In the genomic region with DNA sequence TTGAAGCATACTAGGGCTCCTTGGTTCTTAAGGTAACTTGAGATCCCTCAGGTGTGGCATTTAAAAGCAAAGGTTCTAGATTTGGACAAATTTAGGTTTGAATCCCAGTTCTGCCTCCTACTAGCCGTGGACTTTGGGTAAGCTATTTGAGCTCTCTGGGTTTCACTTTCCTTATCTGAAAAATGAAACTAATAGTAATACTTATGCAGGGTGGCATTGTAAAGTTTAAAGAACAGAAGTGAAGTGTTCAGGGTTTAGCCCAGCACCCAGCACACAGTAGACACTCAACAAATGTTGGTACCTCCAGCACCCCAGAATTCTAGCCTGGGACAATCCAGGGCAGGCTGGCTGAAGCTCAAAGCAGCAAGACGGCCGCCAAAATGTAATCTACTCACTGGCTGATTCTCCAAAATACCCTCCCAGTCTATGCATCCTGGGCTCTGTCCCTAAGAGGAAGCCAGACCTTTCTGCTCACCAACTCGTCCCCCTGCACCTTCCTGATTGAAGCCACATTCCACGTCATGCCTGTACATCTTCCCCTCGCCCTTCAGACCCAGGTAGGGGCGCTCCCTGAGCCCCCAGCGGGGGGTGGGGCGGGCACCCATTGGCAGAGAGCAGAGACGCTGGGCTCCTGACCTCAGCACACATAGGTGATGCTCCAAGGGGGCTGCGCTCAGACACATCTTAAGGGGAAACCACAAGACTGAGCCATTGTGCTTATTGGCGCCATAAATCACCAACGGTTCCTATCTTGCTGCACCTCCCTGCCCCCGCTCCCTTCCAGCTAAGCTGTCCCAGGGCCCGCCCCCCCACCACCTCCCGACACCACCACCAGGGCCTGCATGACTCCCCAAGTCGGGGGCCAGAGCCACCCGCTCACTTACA, we compare ENCODE assay signal across 9 cellular contexts.
DNase-seq lines count a peak whose midpoint lies in the region; ATAC-seq and TF ChIP-seq lines count a peak whose summit lies in the region.
"Had no signal": no experiment of that assay in that cellular context is flagged by ENCODE, and none has a peak within 500 bp of the region (broad histone marks: within the 10 kb centered on the region; RNA-seq: fewer than 3 reads in every experiment).

No MANE protein-coding gene starts in this region.

- ATAC-seq in GM18873 (IDR thresholded peaks at IDR 0.05; ENCODE audit: low FRiP score, unreplicated experiment) (peak; percentile 91), HG02938 (IDR thresholded peaks at IDR 0.05; ENCODE audit: unreplicated experiment) (peak; percentile 75), HG02840 (IDR thresholded peaks at IDR 0.05; ENCODE audit: low FRiP score, unreplicated experiment) (no peak)

- no peaks in the 10 kb centered on the region for H3K27me3 Mint-ChIP-seq in activated CD4-positive, alpha-beta T cell treated with anti-CD3 and anti-CD28 coated beads, Interleukin-2, amount 10 ng/mL, durations not matched to agents 7 days and 5 days
- H3K27me3 Mint-ChIP-seq in nephron progenitor cell (ENCODE audit: low read depth, poor library complexity): peaks cover 29% of the 10 kb centered on the region

- peaks cover 1% of the 10 kb centered on the region for H3K36me3 Mint-ChIP-seq in activated CD4-positive, alpha-beta T cell treated with anti-CD3 and anti-CD28 coated beads, Interleukin-2, amount 10 ng/mL, durations not matched to agents 7 days and 5 days (ENCODE audit: low read depth)
- no peaks in the 10 kb centered on the region for H3K36me3 Mint-ChIP-seq in nephron progenitor cell (ENCODE audit: low read depth)

- CTCF ChIA-PET in activated CD4-positive, alpha-beta T cell treated with anti-CD3 and anti-CD28 coated beads, Interleukin-2, amount 10 ng/mL, durations not matched to agents 7 days and 5 days (lab: Charles Lee): interaction anchor here (1.2 kb wide), 1 partner anchor 55 kb away, joined by 3 read pairs; no protein-coding TSS in a partner anchor
- CTCF ChIA-PET in RWPE1 (lab: Yijun Ruan, JAX): no interaction called here

- no peak overlapping the region for H3K27ac ChIP-seq in RWPE1

- H3K27ac Mint-ChIP-seq in activated CD4-positive, alpha-beta T cell treated with anti-CD3 and anti-CD28 coated beads, Interleukin-2, amount 10 ng/mL, durations not matched to agents 7 days and 5 days: peak overlapping the region; percentile 92
- H3K27ac Mint-ChIP-seq in nephron progenitor cell: no peak overlapping the region

- peak; percentile 6 for DNase-seq in activated CD4-positive, alpha-beta T cell treated with anti-CD3 and anti-CD28 coated beads, Interleukin-2, amount 10 ng/mL, durations not matched to agents 7 days and 5 days
- DNase-seq in nephron progenitor cell: peak; percentile 18
- no peak for DNase-seq in NCI-H2081 (lab: John Stamatoyannopoulos, UW)
- no peak for DNase-seq in GOT3 (lab: John Stamatoyannopoulos, UW)
- no peak for DNase-seq in RWPE1 (ENCODE audit: low spot score)
- DNase-seq: NCI-H1048 had no signal

- H3K4me1 Mint-ChIP-seq in activated CD4-positive, alpha-beta T cell treated with anti-CD3 and anti-CD28 coated beads, Interleukin-2, amount 10 ng/mL, durations not matched to agents 7 days and 5 days: peaks cover 19% of the 10 kb centered on the region
- peaks cover 16% of the 10 kb centered on the region for H3K4me1 Mint-ChIP-seq in nephron progenitor cell

- H3K4me3 Mint-ChIP-seq in activated CD4-positive, alpha-beta T cell treated with anti-CD3 and anti-CD28 coated beads, Interleukin-2, amount 10 ng/mL, durations not matched to agents 7 days and 5 days: peak overlapping the region; percentile 60
- H3K4me3 Mint-ChIP-seq in nephron progenitor cell: no peak overlapping the region

- TF ChIP-seq CTCF in nephron progenitor cell (IDR thresholded peaks at IDR 0.05) (no peak), RWPE1 (conservative IDR thresholded peaks at IDR 0.05; ENCODE audit: low read depth) (no peak)

- H3K9me3 Mint-ChIP-seq in activated CD4-positive, alpha-beta T cell treated with anti-CD3 and anti-CD28 coated beads, Interleukin-2, amount 10 ng/mL, durations not matched to agents 7 days and 5 days: no peaks in the 10 kb centered on the region
- H3K9me3 Mint-ChIP-seq in nephron progenitor cell: peaks cover 8% of the 10 kb centered on the region

- POLR2A ChIA-PET in activated CD4-positive, alpha-beta T cell treated with anti-CD3 and anti-CD28 coated beads, Interleukin-2, amount 10 ng/mL, durations not matched to agents 7 days and 5 days (lab: Charles Lee): no interaction called here
- POLR2A ChIA-PET in RWPE1 (lab: Yijun Ruan, JAX; ENCODE audit: low non-redundant PET): no interaction called here

Comparison
In these comparisons a context has a peak if more than half of its experiments do, and no peak if none do; other contexts are left out.
1. DNase-seq: peak in activated CD4-positive, alpha-beta T cell treated with anti-CD3 and anti-CD28 coated beads, Interleukin-2, amount 10 ng/mL, durations not matched to agents 7 days and 5 days (single experiment) and nephron progenitor cell (single experiment); none in NCI-H2081 (0 of 2), GOT3 (single experiment) and RWPE1 (single experiment).